1 cellular context compared by ENCODE assay signal in genomic region chr1:32249831-32250525, GRCh38.
TF ChIP-seq lines count a peak whose summit lies in the region.

No MANE protein-coding gene starts in this region.

TF ChIP-seq in HepG2, 621 proteins besides CTCF, POLR2A, EP300 and RAD21 (continued from another document and continues in another):
- no peak for TF ChIP-seq THAP8 (CRISPR knock-in tag; IDR thresholded peaks at IDR 0.05; ENCODE audit: borderline replicate concordance)
- no peak for TF ChIP-seq PAF1 (CRISPR knock-in tag; IDR thresholded peaks at IDR 0.05)
- no peak for TF ChIP-seq ISX (CRISPR knock-in tag; conservative IDR thresholded peaks at IDR 0.05)
- peak; percentile 35; the same call in 1 of the 2 replicates for TF ChIP-seq NFIC (IDR thresholded peaks at IDR 0.05; ENCODE audit: low read length)
- no peak for TF ChIP-seq TBP (CRISPR knock-in tag; IDR thresholded peaks at IDR 0.05)
- peak; percentile 36 for TF ChIP-seq ZFP91 (CRISPR knock-in tag; IDR thresholded peaks at IDR 0.05; ENCODE audit: borderline replicate concordance)
- TF ChIP-seq SYNCRIP (IDR thresholded peaks at IDR 0.05; ENCODE audit: insufficient read depth, low read depth, low read length) = no peak
- no peak for TF ChIP-seq PTBP1 (IDR thresholded peaks at IDR 0.05; ENCODE audit: low read depth, low read length, poor library complexity, severe bottlenecking)
- no peak; the same call in none of the 2 replicates for TF ChIP-seq ZBTB3 (CRISPR knock-in tag; IDR thresholded peaks at IDR 0.05; ENCODE audit: borderline replicate concordance, low read depth)
- TF ChIP-seq ZNF841 (CRISPR knock-in tag; IDR thresholded peaks at IDR 0.05; ENCODE audit: borderline replicate concordance) = no peak
- no peak for TF ChIP-seq SMAD3 (CRISPR knock-in tag; IDR thresholded peaks at IDR 0.05)
- TF ChIP-seq ZNF329 (CRISPR knock-in tag; IDR thresholded peaks at IDR 0.05; ENCODE audit: low read depth) = no peak
- TF ChIP-seq KIAA2018 (CRISPR knock-in tag; IDR thresholded peaks at IDR 0.05; ENCODE audit: borderline replicate concordance) = no peak
- TF ChIP-seq DPF2 (CRISPR knock-in tag; IDR thresholded peaks at IDR 0.05; ENCODE audit: borderline replicate concordance, low read depth) = peak; percentile 85
- TF ChIP-seq ZNF20 (CRISPR knock-in tag; IDR thresholded peaks at IDR 0.05) = no peak
- TF ChIP-seq ZBTB1 (CRISPR knock-in tag; IDR thresholded peaks at IDR 0.05; ENCODE audit: borderline replicate concordance) = no peak
- TF ChIP-seq FOXP1 (IDR thresholded peaks at IDR 0.05) = no peak
- peak; percentile 72 for TF ChIP-seq FOXP1 (CRISPR knock-in tag; IDR thresholded peaks at IDR 0.05)
- 0 out of 2 replicates have a peak, but pooled peaks have one; percentile 69 for TF ChIP-seq ZNF670 (CRISPR knock-in tag; IDR thresholded peaks at IDR 0.05; ENCODE audit: borderline replicate concordance)
- TF ChIP-seq ZNF317 (CRISPR knock-in tag; IDR thresholded peaks at IDR 0.05) = peak; percentile 84
- peak; percentile 73; the same call in 1 of the 2 replicates for TF ChIP-seq RERE (CRISPR knock-in tag; IDR thresholded peaks at IDR 0.05; ENCODE audit: low read depth)
- TF ChIP-seq ARNT2 (CRISPR knock-in tag; IDR thresholded peaks at IDR 0.05; ENCODE audit: low read depth) = no peak
- TF ChIP-seq ZKSCAN1 (IDR thresholded peaks at IDR 0.05; ENCODE audit: low read length) = 0 out of 2 replicates have a peak, but pooled peaks have one; percentile 9
- no peak for TF ChIP-seq PAWR (CRISPR knock-in tag; IDR thresholded peaks at IDR 0.05; ENCODE audit: borderline replicate concordance)
- peak; percentile 73; the same call in 1 of the 2 replicates for TF ChIP-seq AHDC1 (CRISPR knock-in tag; IDR thresholded peaks at IDR 0.05; ENCODE audit: borderline replicate concordance)
- TF ChIP-seq SNAPC5 (CRISPR knock-in tag; IDR thresholded peaks at IDR 0.05; ENCODE audit: borderline replicate concordance) = peak; percentile 77; the same call in 1 of the 2 replicates
- TF ChIP-seq POLR2AphosphoS5 (IDR thresholded peaks at IDR 0.05; ENCODE audit: low read depth, low read length) = peak; percentile 74
- TF ChIP-seq NPAS2 (CRISPR knock-in tag; IDR thresholded peaks at IDR 0.05; ENCODE audit: borderline replicate concordance) = no peak
- TF ChIP-seq TBX2 (CRISPR knock-in tag; IDR thresholded peaks at IDR 0.05; ENCODE audit: borderline replicate concordance) = peak; percentile 68; the same call in 1 of the 2 replicates
- TF ChIP-seq SKIL (CRISPR knock-in tag; IDR thresholded peaks at IDR 0.05; ENCODE audit: borderline replicate concordance) = peak; percentile 82; the same call in 1 of the 2 replicates
- no peak for TF ChIP-seq ZNF337 (CRISPR knock-in tag; IDR thresholded peaks at IDR 0.05; ENCODE audit: borderline replicate concordance, low read depth)
- TF ChIP-seq ZNF773 (CRISPR knock-in tag; IDR thresholded peaks at IDR 0.05; ENCODE audit: borderline replicate concordance) = no peak
- no peak for TF ChIP-seq MBD4 (IDR thresholded peaks at IDR 0.05; ENCODE audit: borderline replicate concordance, low read length)
